27 cellular contexts compared by ENCODE assay signal in genomic region chr5:135107101-135107500, GRCh38.
DNase-seq lines count a peak whose midpoint lies in the region; ATAC-seq and TF ChIP-seq lines count a peak whose summit lies in the region.
"Had no signal": no experiment of that assay in that cellular context is flagged by ENCODE, and none has a peak within 500 bp of the region (broad histone marks: within the 10 kb centered on the region; RNA-seq: fewer than 3 reads in every experiment).

No MANE protein-coding gene starts in this region.

- no peaks in the 10 kb centered on the region for H3K4me1 Mint-ChIP-seq in activated T-helper 17 cell treated with anti-CD3 and anti-CD28 coated beads, Interleukin-2, amount 50 U/mL, for 72 hours
- H3K4me1 Mint-ChIP-seq: CD4-positive, CD25-positive, alpha-beta regulatory T cell; neural crest cell had no signal

- H3K9me3 Mint-ChIP-seq in activated T-helper 17 cell treated with anti-CD3 and anti-CD28 coated beads, Interleukin-2, amount 50 U/mL, for 72 hours, result no peaks in the 10 kb centered on the region
- H3K9me3 Mint-ChIP-seq: activated CD8-positive, alpha-beta T cell treated with anti-CD3 and anti-CD28 coated beads for 36 hours; CD4-positive, CD25-positive, alpha-beta regulatory T cell; neural crest cell had no signal

- no peak for TF ChIP-seq CTCF in sigmoid colon (IDR thresholded peaks at IDR 0.05)

- H3K4me1 ChIP-seq in sigmoid colon, result no peaks in the 10 kb centered on the region
- H3K4me1 ChIP-seq: Peyer's patch had no signal

- DNase-seq in NCI-H1694 treated with DMSO at 0.1 percent for 48 hours (lab: John Stamatoyannopoulos, UW) (peak; percentile 10), NCI-H1694 (lab: John Stamatoyannopoulos, UW) (no peak), MG63 (peak; percentile 71), dermis blood vessel endothelial cell (peak; percentile 2), sigmoid colon (peak; percentile 56)
- DNase-seq: activated CD8-positive, alpha-beta T cell treated with anti-CD3 and anti-CD28 coated beads for 36 hours; activated gamma-delta T cell; Calu3; caudate nucleus; CD4-positive, CD25-positive, alpha-beta regulatory T cell; foreskin melanocyte; NCI-H1105; NCI-H2029 treated with DMSO at 0.1 percent for 48 hours; NCI-H69; right cardiac atrium; SIG-M5; stimulated activated CD4-positive, alpha-beta T cell treated with anti-CD3 and anti-CD28 coated beads, Interleukin-4, amount 100 ng/mL, for 1 hour; stomach; SW 1271; T-helper 9 cell had no signal

- ATAC-seq in HG03025 (IDR thresholded peaks at IDR 0.05; ENCODE audit: low FRiP score, unreplicated experiment) (no peak), HG02763 (IDR thresholded peaks at IDR 0.05; ENCODE audit: unreplicated experiment) (no peak)
- no peak for ATAC-seq in activated T-helper 17 cell treated with anti-CD3 and anti-CD28 coated beads, Interleukin-2, amount 50 U/mL, for 72 hours (replicated peaks)
- ATAC-seq: activated CD8-positive, alpha-beta T cell treated with anti-CD3 and anti-CD28 coated beads for 36 hours; right cardiac atrium had no signal

- WGBS in sigmoid colon, 2 donors, result 11 to 43% methylated on average over 18 of the region's 18 CpGs

- no peaks in the 10 kb centered on the region for H3K36me3 Mint-ChIP-seq in activated T-helper 17 cell treated with anti-CD3 and anti-CD28 coated beads, Interleukin-2, amount 50 U/mL, for 72 hours (ENCODE audit: low read depth)
- H3K36me3 Mint-ChIP-seq: CD4-positive, CD25-positive, alpha-beta regulatory T cell had no signal

- H3K9me3 ChIP-seq in MG63 (no peaks in the 10 kb centered on the region), sigmoid colon (no peaks in the 10 kb centered on the region)
- H3K9me3 ChIP-seq: Peyer's patch, stomach, vagina had no signal

- H3K4me3 ChIP-seq in MG63, result no peak overlapping the region
- no peak overlapping the region for H3K4me3 ChIP-seq in sigmoid colon
- H3K4me3 ChIP-seq: lung, Peyer's patch, stomach, vagina had no signal

- H3K27me3 ChIP-seq in MG63, result no peaks in the 10 kb centered on the region
- H3K27me3 ChIP-seq in sigmoid colon, result no peaks in the 10 kb centered on the region
- H3K27me3 ChIP-seq: Peyer's patch, stomach, vagina had no signal

- no peak overlapping the region for H3K27ac ChIP-seq in sigmoid colon
- H3K27ac ChIP-seq: Peyer's patch, stomach, vagina had no signal

- no peak for TF ChIP-seq EP300 in sigmoid colon (IDR thresholded peaks at IDR 0.05)

- no peaks in the 10 kb centered on the region for H3K27me3 Mint-ChIP-seq in activated T-helper 17 cell treated with anti-CD3 and anti-CD28 coated beads, Interleukin-2, amount 50 U/mL, for 72 hours
- H3K27me3 Mint-ChIP-seq: activated CD8-positive, alpha-beta T cell treated with anti-CD3 and anti-CD28 coated beads for 36 hours had no signal

- intact Hi-C loops in sigmoid colon (cut with DNase I), result no loop called here

- no peak overlapping the region for H3K27ac Mint-ChIP-seq in activated T-helper 17 cell treated with anti-CD3 and anti-CD28 coated beads, Interleukin-2, amount 50 U/mL, for 72 hours
- H3K27ac Mint-ChIP-seq: activated CD8-positive, alpha-beta T cell treated with anti-CD3 and anti-CD28 coated beads for 36 hours; CD4-positive, CD25-positive, alpha-beta regulatory T cell had no signal

- H3K4me3 Mint-ChIP-seq in activated T-helper 17 cell treated with anti-CD3 and anti-CD28 coated beads, Interleukin-2, amount 50 U/mL, for 72 hours, result no peak overlapping the region
- H3K4me3 Mint-ChIP-seq: activated CD8-positive, alpha-beta T cell treated with anti-CD3 and anti-CD28 coated beads for 36 hours; CD4-positive, CD25-positive, alpha-beta regulatory T cell; neural crest cell had no signal

- H3K36me3 ChIP-seq in MG63 (no peaks in the 10 kb centered on the region), sigmoid colon (no peaks in the 10 kb centered on the region)
- H3K36me3 ChIP-seq: Peyer's patch, stomach, vagina had no signal

- no peak for TF ChIP-seq POLR2A in sigmoid colon (IDR thresholded peaks at IDR 0.05)
